Comparison of ENCODE assay signal across 16 cellular contexts in genomic region chr20:62975251-62975770, GRCh38. TPM values are rescaled to one million over a fixed set of nuclear protein-coding genes. Genes with fewer than 3 reads are reported as not detected.
DNase-seq lines count a peak whose midpoint lies in the region; ATAC-seq and TF ChIP-seq lines count a peak whose summit lies in the region.
"Had no signal": no experiment of that assay in that cellular context is flagged by ENCODE, and none has a peak within 500 bp of the region (broad histone marks: within the 10 kb centered on the region; RNA-seq: fewer than 3 reads in every experiment).

No MANE protein-coding gene starts in this region.

- DNase-seq in GM23338 (ENCODE audit: low spot score), result no peak
- no peak for DNase-seq in WERI-Rb-1
- DNase-seq in neural progenitor cell (ENCODE audit: low spot score), result no peak
- no peak for DNase-seq in NCI-H2081 treated with DMSO at 0.1 percent for 48 hours (lab: John Stamatoyannopoulos, UW)
- DNase-seq in stimulated activated CD4-positive, alpha-beta T cell treated with anti-CD3 and anti-CD28 coated beads, Interleukin-4, amount 100 ng/mL, for 24 hours, result no peak
- DNase-seq: ACHN; Calu3; CD8-positive, alpha-beta memory T cell; DMS 273 treated with DMSO at 0.1 percent for 48 hours; HCEC 1CT had no signal

- no peak overlapping the region for H3K9ac ChIP-seq in BLaER1 treated with 17β-estradiol and CSF1 and Interleukin-3, amounts not matched to agents 10 nM and 100 nM
- H3K9ac ChIP-seq in neural progenitor cell, result no peak overlapping the region

- no peak for ATAC-seq in GM23338
- no peak for ATAC-seq in GM21360 (IDR thresholded peaks at IDR 0.05; ENCODE audit: unreplicated experiment)

- TF ChIP-seq CTCF in GM23338 (conservative IDR thresholded peaks at IDR 0.05; ENCODE audit: low read depth in 2 of 2), result no peak
- TF ChIP-seq CTCF in WERI-Rb-1 (IDR thresholded peaks at IDR 0.05; ENCODE audit: low read depth, low read length), result no peak
- no peak for TF ChIP-seq CTCF in neural progenitor cell (IDR thresholded peaks at IDR 0.05)

- H3K36me3 Mint-ChIP-seq in GM23338 (ENCODE audit: low read depth) (no peaks in the 10 kb centered on the region; the same call in 2 of the 3 replicates), neural progenitor cell (no peaks in the 10 kb centered on the region)
- H3K36me3 Mint-ChIP-seq: CD8-positive, alpha-beta memory T cell had no signal

- peak overlapping the region in 7 of 11 experiments; percentile 15 to 95 (median 78); a peak in 13 of 22 replicates for H3K4me2 ChIP-seq in BLaER1 treated with 17β-estradiol and CSF1 and Interleukin-3, amounts not matched to agents 10 nM and 100 nM
- H3K4me2 ChIP-seq in GM23338 (peak overlapping the region; percentile 86), neural progenitor cell (no peak overlapping the region)

- H3F3A ChIP-seq in GM23338 (replicated peaks; ENCODE audit: low read depth), result peaks cover 13% of the 10 kb centered on the region; the same call in 1 of the 2 replicates
- H3F3A ChIP-seq in neural progenitor cell (ENCODE audit: low read depth), result peaks cover 16% of the 10 kb centered on the region

- H3K4me1 Mint-ChIP-seq in GM23338, result peaks cover 45% of the 10 kb centered on the region
- peaks cover 42% of the 10 kb centered on the region for H3K4me1 Mint-ChIP-seq in neural progenitor cell

- H3K4me1 ChIP-seq in BLaER1 treated with 17β-estradiol and CSF1 and Interleukin-3, amounts not matched to agents 10 nM and 100 nM, result peaks cover 42 to 91% (median 63%) of the 10 kb centered on the region in 10 experiments
- peaks cover 47% of the 10 kb centered on the region for H3K4me1 ChIP-seq in GM23338 (ENCODE audit: insufficient read depth)
- peaks cover 21% of the 10 kb centered on the region for H3K4me1 ChIP-seq in neural progenitor cell

- peaks cover 0 to 65% (median 11%) of the 10 kb centered on the region in 11 experiments; a peak in 10 of 22 replicates for H4K20me1 ChIP-seq in BLaER1 treated with 17β-estradiol and CSF1 and Interleukin-3, amounts not matched to agents 10 nM and 100 nM
- H4K20me1 ChIP-seq in GM23338 (replicated peaks; ENCODE audit: insufficient read depth) (no peaks in the 10 kb centered on the region), neural progenitor cell (ENCODE audit: low read depth) (peaks cover 8% of the 10 kb centered on the region)

- H3K27ac ChIP-seq in BLaER1 treated with 17β-estradiol and CSF1 and Interleukin-3, amounts not matched to agents 10 nM and 100 nM, result no peak overlapping the region
- H3K27ac ChIP-seq in GM23338 (ENCODE audit: low read depth) (no peak overlapping the region), WERI-Rb-1 (peak overlapping the region; percentile 29), neural progenitor cell (no peak overlapping the region)
- H3K27ac ChIP-seq: C4-2B had no signal

- H2AFZ ChIP-seq in GM23338 (no peak overlapping the region), neural progenitor cell (replicated peaks) (no peak overlapping the region)

- peaks cover 53% of the 10 kb centered on the region for H3K27me3 Mint-ChIP-seq in GM23338 (ENCODE audit: insufficient read depth, low read depth, poor library complexity)
- peaks cover 48% of the 10 kb centered on the region for H3K27me3 Mint-ChIP-seq in neural progenitor cell (ENCODE audit: insufficient read depth, low read depth)

- peaks cover 2% of the 10 kb centered on the region; the same call in 2 of the 3 replicates for H3K9me3 Mint-ChIP-seq in GM23338
- no peaks in the 10 kb centered on the region for H3K9me3 Mint-ChIP-seq in neural progenitor cell

- H3K9me2 ChIP-seq in GM23338 (ENCODE audit: insufficient read depth), result no peaks in the 10 kb centered on the region

- H3K4me3 ChIP-seq in BLaER1 treated with 17β-estradiol and CSF1 and Interleukin-3, amounts not matched to agents 10 nM and 100 nM, result no peak overlapping the region
- H3K4me3 ChIP-seq in GM23338 (no peak overlapping the region), WERI-Rb-1 (ENCODE audit: low read depth, low read length) (no peak overlapping the region), neural progenitor cell (no peak overlapping the region)

- H3K9me3 ChIP-seq in BLaER1 treated with 17β-estradiol and CSF1 and Interleukin-3, amounts not matched to agents 10 nM and 100 nM (replicated peaks in 1 of 11), result no peaks in the 10 kb centered on the region
- H3K9me3 ChIP-seq in WERI-Rb-1 (ENCODE audit: severe bottlenecking) (no peaks in the 10 kb centered on the region), neural progenitor cell (ENCODE audit: low read depth) (no peaks in the 10 kb centered on the region)

- peaks cover 28 to 64% (median 40%) of the 10 kb centered on the region in 11 experiments for H3K27me3 ChIP-seq in BLaER1 treated with 17β-estradiol and CSF1 and Interleukin-3, amounts not matched to agents 10 nM and 100 nM
- peaks cover 28% of the 10 kb centered on the region for H3K27me3 ChIP-seq in GM23338 (ENCODE audit: insufficient read depth)
- no peaks in the 10 kb centered on the region for H3K27me3 ChIP-seq in WERI-Rb-1 (ENCODE audit: insufficient read depth, low read depth, severe bottlenecking)
- H3K27me3 ChIP-seq in neural progenitor cell, result peaks cover 63% of the 10 kb centered on the region

- H3K4me3 Mint-ChIP-seq in GM23338, result no peak overlapping the region
- peak overlapping the region; percentile 53 for H3K4me3 Mint-ChIP-seq in neural progenitor cell

- no peak overlapping the region for H3K27ac Mint-ChIP-seq in GM23338
- no peak overlapping the region for H3K27ac Mint-ChIP-seq in neural progenitor cell

- no peaks in the 10 kb centered on the region for H3K36me3 ChIP-seq in BLaER1 treated with 17β-estradiol and CSF1 and Interleukin-3, amounts not matched to agents 10 nM and 100 nM
- H3K36me3 ChIP-seq in GM23338 (ENCODE audit: insufficient read depth) (no peaks in the 10 kb centered on the region), WERI-Rb-1 (no peaks in the 10 kb centered on the region), neural progenitor cell (no peaks in the 10 kb centered on the region)

- H3K79me2 ChIP-seq in GM23338 (replicated peaks; ENCODE audit: insufficient read depth) (no peaks in the 10 kb centered on the region), neural progenitor cell (ENCODE audit: low read depth) (no peaks in the 10 kb centered on the region)

TF ChIP-seq in GM23338, 12 proteins besides CTCF, POLR2A, EP300 and RAD21:
- TF ChIP-seq REST (IDR thresholded peaks at IDR 0.05; ENCODE audit: unreplicated experiment) (no peak), NANOG (IDR thresholded peaks at IDR 0.05; ENCODE audit: borderline replicate concordance) (no peak), EZH2phosphoT487 (IDR thresholded peaks at IDR 0.05; ENCODE audit: unreplicated experiment) (no peak), POLR2AphosphoS5 (IDR thresholded peaks at IDR 0.05; ENCODE audit: low read depth) (no peak)

RNA-seq across cellular contexts. Expression of gene SLC17A9, which starts 22.8 kb away (rescaled TPM):
- 24.2 and 32.0 TPM in 2 replicates for total RNA-seq in GM23338 (2014; rRNA removed; shearing (Covaris generic))
- polyA plus RNA-seq in GM23338 (2016; fragmentation: Nextera tagmentation; extraction: Ambion mirVana), result 36.1 and 39.3 TPM in 2 replicates
- 0.17 and 0.74 TPM in 2 replicates for total RNA-seq in neural progenitor cell (ENCODE audit: low replicate concordance)
- total RNA-seq: A172, H4 had no signal

RNA-seq across cellular contexts. Expression of gene BHLHE23, which starts 31.5 kb away (rescaled TPM):
- 5.0 and 6.6 TPM in 2 replicates for total RNA-seq in GM23338 (2014; rRNA removed; shearing (Covaris generic))
- polyA plus RNA-seq in GM23338 (2016; fragmentation: Nextera tagmentation; extraction: Ambion mirVana), result 0.52 TPM in 2 replicates
- 0.22 TPM in 1 of 2 replicates, not detected in the other for total RNA-seq in neural progenitor cell (ENCODE audit: low replicate concordance)
- total RNA-seq: A172; Calu3; CD8-positive, alpha-beta memory T cell; Daoy; H4 had no signal
- polyA plus RNA-seq: CD8-positive, alpha-beta memory T cell had no signal

RNA-seq across cellular contexts. Expression of gene GID8, which starts 37.4 kb away (rescaled TPM):
- 102 and 106 TPM in 2 replicates for total RNA-seq in GM23338 (2014; rRNA removed; shearing (Covaris generic))
- polyA plus RNA-seq in GM23338 (2016; fragmentation: Nextera tagmentation; extraction: Ambion mirVana), result 41.7 and 41.8 TPM in 2 replicates
- 48.7 and 50.0 TPM in 2 replicates for total RNA-seq in neural progenitor cell (ENCODE audit: low replicate concordance)

RNA-seq across cellular contexts. Expression of gene DIDO1, which starts 49.0 kb away (rescaled TPM):
- 147 and 162 TPM in 2 replicates for total RNA-seq in GM23338 (2014; rRNA removed; shearing (Covaris generic))
- polyA plus RNA-seq in GM23338 (2016; fragmentation: Nextera tagmentation; extraction: Ambion mirVana), result 61.5 and 72.4 TPM in 2 replicates
- total RNA-seq in neural progenitor cell (ENCODE audit: low replicate concordance), result 64.5 and 68.5 TPM in 2 replicates

Comparison
In these comparisons a context has a peak if more than half of its experiments do, and no peak if none do; other contexts are left out.
1. RNA of gene SLC17A9, which starts 22.8 kb away (total RNA-seq): 24.2 to 32.0 TPM in GM23338; 0.17 to 0.74 TPM in neural progenitor cell; every median in the first group is over 10 times any median in the second.